In genomic region chr16:1678500-1679098, GRCh38 we compare ENCODE assay signal across 8 cellular contexts. TPM values are rescaled to one million over a fixed set of nuclear protein-coding genes. Genes with fewer than 3 reads are reported as not detected.
DNase-seq lines count a peak whose midpoint lies in the region; ATAC-seq and TF ChIP-seq lines count a peak whose summit lies in the region.

No MANE protein-coding gene starts in this region.

- peak; percentile 29 for DNase-seq in COLO829 (ENCODE audit: low spot score)
- peak; percentile 18 for DNase-seq in HFFc6
- DNase-seq in PC-3, result peak; percentile 48
- peak; percentile 83 for DNase-seq in activated effector memory CD4-positive, alpha-beta T cell treated with anti-CD3 and anti-CD28 coated beads, Interleukin-2, amount 50 U/mL, for 16 hours
- peak; percentile 31 for DNase-seq in glutamatergic neuron
- peak; percentile 65 for DNase-seq in prostate gland (ENCODE audit: low spot score)
- DNase-seq in uterus, result peak; percentile 31 to 32

- H3K9me2 ChIP-seq in PC-3 (replicated peaks; ENCODE audit: low read length), result no peaks in the 10 kb centered on the region

- CTCF ChIA-PET in PC-3 (lab: Charles Lee), result no interaction called here

- no peaks in the 10 kb centered on the region for H3K9me3 ChIP-seq in PC-3 (ENCODE audit: low read length)
- no peaks in the 10 kb centered on the region for H3K9me3 ChIP-seq in prostate gland
- no peaks in the 10 kb centered on the region for H3K9me3 ChIP-seq in uterus

- H3K27me3 Mint-ChIP-seq in HFFc6 (ENCODE audit: insufficient read depth) (no peaks in the 10 kb centered on the region; the same call in 1 of the 2 replicates), glutamatergic neuron (ENCODE audit: unreplicated experiment) (peaks cover 8% of the 10 kb centered on the region)

- POLR2A ChIA-PET in PC-3 (lab: Charles Lee; ENCODE audit: unreplicated experiment), result interaction anchor here (0.6 to 1.5 kb wide), 4 partner anchors 27 to 104 kb away, joined by 3 to 26 read pairs (median 5); partner anchors contain the start of genes CRAMP1, IFT140, MAPK8IP3 and NUBP2

- H3K9me3 Mint-ChIP-seq in HFFc6 (no peaks in the 10 kb centered on the region), glutamatergic neuron (ENCODE audit: unreplicated experiment) (peaks cover 12% of the 10 kb centered on the region)

- H3K4me1 Mint-ChIP-seq in HFFc6 (ENCODE audit: low read depth), result peaks cover 32% of the 10 kb centered on the region
- H3K4me1 Mint-ChIP-seq in glutamatergic neuron (ENCODE audit: low read depth, unreplicated experiment), result peaks cover 4% of the 10 kb centered on the region

- no peak overlapping the region for H2AFZ ChIP-seq in PC-3 (ENCODE audit: low read length)

- H3K4me1 ChIP-seq in PC-3 (ENCODE audit: insufficient read depth, low read length) (peaks cover 29% of the 10 kb centered on the region), prostate gland (replicated peaks) (peaks cover 2% of the 10 kb centered on the region), uterus (peaks cover 0 to 6% of the 10 kb centered on the region in 2 donors)

- ATAC-seq in PC-3 (peak; percentile 34), HG03565 (IDR thresholded peaks at IDR 0.05; ENCODE audit: unreplicated experiment) (no peak)

- BruUV-seq in PC-3 (replicated peaks; lab: Mats Ljungman, UMichigan), result TSS peak; percentile 58

- H3K4me3 ChIP-seq in PC-3 (ENCODE audit: low read length) (peak overlapping the region; percentile 76), prostate gland (peak overlapping the region; percentile 71 to 76), uterus (peak overlapping the region; percentile 18 to 95)

- peak overlapping the region; percentile 96 for H3K9ac ChIP-seq in PC-3 (ENCODE audit: low read length)

- peaks cover 6% of the 10 kb centered on the region for H3K36me3 ChIP-seq in PC-3 (ENCODE audit: low read depth, low read length)
- H3K36me3 ChIP-seq in prostate gland, result no peaks in the 10 kb centered on the region
- no peaks in the 10 kb centered on the region for H3K36me3 ChIP-seq in uterus

- H4K20me1 ChIP-seq in PC-3 (ENCODE audit: low read length), result peaks cover 9% of the 10 kb centered on the region; the same call in 1 of the 2 replicates

- H3F3A ChIP-seq in PC-3 (ENCODE audit: low read length, unreplicated experiment), result no peaks in the 10 kb centered on the region

- WGBS in prostate gland, result under 1% methylated on average over 7 of the region's 45 CpGs

- peak overlapping the region; percentile 84 for H3K27ac Mint-ChIP-seq in HFFc6
- H3K27ac Mint-ChIP-seq in glutamatergic neuron (ENCODE audit: unreplicated experiment), result peak overlapping the region; percentile 78

- TF ChIP-seq CTCF in HFFc6 (IDR thresholded peaks at IDR 0.05) (no peak), PC-3 (conservative IDR thresholded peaks at IDR 0.05; ENCODE audit: low read depth, low read length) (no peak), glutamatergic neuron (IDR thresholded peaks at IDR 0.05; ENCODE audit: partially characterized antibody, unreplicated experiment) (no peak), prostate gland (IDR thresholded peaks at IDR 0.05) (no peak), uterus (IDR thresholded peaks at IDR 0.05) (no peak)

- H3K36me3 Mint-ChIP-seq in HFFc6 (ENCODE audit: low read depth) (peaks cover 25% of the 10 kb centered on the region), glutamatergic neuron (ENCODE audit: unreplicated experiment) (no peaks in the 10 kb centered on the region)

- H3K4me3 Mint-ChIP-seq in HFFc6, result peak overlapping the region; percentile 94
- peak overlapping the region; percentile 88 for H3K4me3 Mint-ChIP-seq in glutamatergic neuron (ENCODE audit: unreplicated experiment)

- H3K27ac ChIP-seq in PC-3 (ENCODE audit: low read length) (peak overlapping the region; percentile 76), prostate gland (peak overlapping the region; percentile 85 to 90), uterus (peak overlapping the region in 1 of 2 donors; percentile 76)

- peak overlapping the region; percentile 99 for H3K4me2 ChIP-seq in PC-3 (ENCODE audit: low read length)

- peaks cover 53% of the 10 kb centered on the region for H3K79me2 ChIP-seq in PC-3 (ENCODE audit: low read length)

- no peak for TF ChIP-seq POLR2A in prostate gland (IDR thresholded peaks at IDR 0.05)
- TF ChIP-seq POLR2A in uterus (IDR thresholded peaks at IDR 0.05), result no peak

- intact Hi-C loops in PC-3 (cut with micrococcal nuclease) (loop anchor here (2.0 to 5.0 kb wide), 2 partner anchors 26 to 94 kb away; partner anchors contain the start of genes EME2, MRPS34 and NME3), prostate gland (cut with DNase I) (no loop called here), uterus (cut with DNase I; ENCODE audit: low total_unique reads) (no loop called here)

- H3K27me3 ChIP-seq in PC-3 (ENCODE audit: low read length), result no peaks in the 10 kb centered on the region
- H3K27me3 ChIP-seq in prostate gland (replicated peaks; ENCODE audit: insufficient read depth), result no peaks in the 10 kb centered on the region
- no peaks in the 10 kb centered on the region for H3K27me3 ChIP-seq in uterus

RNA-seq across cellular contexts. Expression of gene JPT2, which starts 0.5 kb away (rescaled TPM):
- 10 to 100 TPM; 71.7 to 92.9 (median 80.8) TPM for total RNA-seq in HFFc6 (2021; fragmentation: NEBNext Ultra II Directional; extraction: Animal tissue kit (Norgen Biotek cat#: 25700))
- total RNA-seq in PC-3 (2014; rRNA removed) (85.2 and 86.5 TPM in 2 replicates), glutamatergic neuron (ENCODE audit: unreplicated experiment) (72.9 TPM), prostate gland (10 to 100 TPM; 56.6 to 75.3 TPM), uterus (10 to 100 TPM; 10.6 to 59.0 (median 39.6) TPM)

RNA-seq across cellular contexts. Expression of gene MAPK8IP3, which starts 27.4 kb away (rescaled TPM):
- total RNA-seq in HFFc6 (2021; fragmentation: NEBNext Ultra II Directional; extraction: Animal tissue kit (Norgen Biotek cat#: 25700)), result 10 to 100 TPM; 34.3 to 39.9 (median 37.1) TPM
- 41.1 and 59.7 TPM in 2 replicates for total RNA-seq in PC-3 (2014; rRNA removed)
- 281 TPM for total RNA-seq in glutamatergic neuron (ENCODE audit: unreplicated experiment)
- 100 to 1,000 TPM in 1 of 2 donors, 10 to 100 TPM in 1; 56.0 to 157 TPM for total RNA-seq in prostate gland
- total RNA-seq in uterus, result 100 to 1,000 TPM in 1 of 4 donors, 10 to 100 TPM in 3; 17.4 to 113 (median 77.8) TPM

Comparison
In these comparisons a context has a peak if more than half of its experiments do, and no peak if none do; other contexts are left out.
1. DNase-seq: peak in every context shown above with its lines; median percentile 83 in activated effector memory CD4-positive, alpha-beta T cell treated with anti-CD3 and anti-CD28 coated beads, Interleukin-2, amount 50 U/mL, for 16 hours; 65 in prostate gland; 48 in PC-3; 32 in uterus; 31 in glutamatergic neuron; 29 in COLO829; 18 in HFFc6.